ENCODE assay signal across 8 cellular contexts in genomic region chr2:9149388-9149660, GRCh38. TPM values are rescaled to one million over a fixed set of nuclear protein-coding genes. Genes with fewer than 3 reads are reported as not detected.
"Had no signal": no experiment of that assay in that cellular context is flagged by ENCODE, and none has a peak within 500 bp of the region (broad histone marks: within the 10 kb centered on the region; RNA-seq: fewer than 3 reads in every experiment).

No MANE protein-coding gene starts in this region.

- ATAC-seq: K562 had no signal

- H3K9ac ChIP-seq: KMS-11 had no signal

- H3K4me2 ChIP-seq: KMS-11 had no signal

- H3K4me1 Mint-ChIP-seq: IgD-negative memory B cell had no signal

- H3K9me3 Mint-ChIP-seq: IgD-negative memory B cell had no signal

- H3K4me3 Mint-ChIP-seq: IgD-negative memory B cell had no signal

- H3K4me3 ChIP-seq: K562 had no signal

- FAIRE-seq: HTR-8/SVneo had no signal

- H3K27ac Mint-ChIP-seq: IgD-negative memory B cell had no signal

- H3K27ac ChIP-seq: HL-60, KMS-11 had no signal

- DNase-seq: IMR-90, KBM-7, KG1 had no signal

RNA-seq across cellular contexts. Expression of gene ASAP2, which starts 57.3 kb away (rescaled TPM):
- polyA plus RNA-seq: IgD-negative memory B cell had no signal
